21 cellular contexts compared by ENCODE assay signal in genomic region chr4:52157641-52158316, GRCh38.
DNase-seq lines count a peak whose midpoint lies in the region; ATAC-seq and TF ChIP-seq lines count a peak whose summit lies in the region.
"Had no signal": no experiment of that assay in that cellular context is flagged by ENCODE, and none has a peak within 500 bp of the region (broad histone marks: within the 10 kb centered on the region; RNA-seq: fewer than 3 reads in every experiment).

No MANE protein-coding gene starts in this region.

- CTCF ChIA-PET in HEK293T (lab: Yijun Ruan, JAX), result no interaction called here

- H3K27me3 Mint-ChIP-seq in natural killer cell treated with Interleukin-12 subunit alpha and Interleukin-12 subunit beta and Interleukin-15 and Interleukin-18, amount 100 ng/mL, for 72 hours, result no peaks in the 10 kb centered on the region
- H3K27me3 Mint-ChIP-seq: naive B cell; stimulated activated memory B cell treated with anti-CD40 and anti-IgM and Interleukin-4, amounts not matched to agents 10 μg/mL and 1 μg/mL and 100 μg/mL, for 72 hours had no signal

- H3K27ac ChIP-seq in heart right ventricle (peak overlapping the region in 7 of 10 donors; percentile 1 to 55 (median 37)), psoas muscle (peak overlapping the region; percentile 9)
- H3K27ac ChIP-seq: esophagus muscularis mucosa had no signal

- H3K27me3 ChIP-seq in heart right ventricle, result no peaks in the 10 kb centered on the region
- H3K27me3 ChIP-seq in psoas muscle (ENCODE audit: insufficient read depth in 3 of 3, low read length in 2 of 3), result no peaks in the 10 kb centered on the region
- H3K27me3 ChIP-seq: esophagus muscularis mucosa had no signal

- TF ChIP-seq CTCF in heart right ventricle (IDR thresholded peaks at IDR 0.05) (no peak), foreskin fibroblast (IDR thresholded peaks at IDR 0.05; ENCODE audit: low read depth, low read length) (no peak), psoas muscle (IDR thresholded peaks at IDR 0.05) (no peak)

- H3K4me3 ChIP-seq in heart right ventricle, result no peak overlapping the region
- no peak overlapping the region for H3K4me3 ChIP-seq in foreskin fibroblast (ENCODE audit: low read depth in 1 of 2, low read length in 2 of 2)
- H3K4me3 ChIP-seq in psoas muscle, result no peak overlapping the region
- H3K4me3 ChIP-seq: esophagus muscularis mucosa had no signal

- intact Hi-C loops in heart right ventricle (cut with DNase I) (no loop called here), cardiac septum (cut with DNase I) (no loop called here), psoas muscle (cut with DNase I) (no loop called here)

- H3K9me3 Mint-ChIP-seq in natural killer cell treated with Interleukin-12 subunit alpha and Interleukin-12 subunit beta and Interleukin-15 and Interleukin-18, amount 100 ng/mL, for 72 hours, result peaks cover 25% of the 10 kb centered on the region

- H3K4me3 Mint-ChIP-seq in natural killer cell treated with Interleukin-12 subunit alpha and Interleukin-12 subunit beta and Interleukin-15 and Interleukin-18, amount 100 ng/mL, for 72 hours, result no peak overlapping the region
- H3K4me3 Mint-ChIP-seq: activated naive CD8-positive, alpha-beta T cell treated with anti-CD3 and anti-CD28 coated beads for 36 hours; naive B cell; stimulated activated memory B cell treated with anti-CD40 and anti-IgM and Interleukin-4, amounts not matched to agents 10 μg/mL and 1 μg/mL and 100 μg/mL, for 72 hours had no signal

- 31 to 34% methylated on average over 4 of the region's 4 CpGs for WGBS in heart right ventricle, 2 donors
- whole genome bisulfite sequencing in psoas muscle, 3 donors, result 33 to 44% (median 42%) methylated on average over 4 of the region's 4 CpGs

- H3K27ac Mint-ChIP-seq in natural killer cell treated with Interleukin-12 subunit alpha and Interleukin-12 subunit beta and Interleukin-15 and Interleukin-18, amount 100 ng/mL, for 72 hours, result no peak overlapping the region
- H3K27ac Mint-ChIP-seq: activated naive CD8-positive, alpha-beta T cell treated with anti-CD3 and anti-CD28 coated beads for 36 hours; activated T-helper 2 cell treated with anti-CD3 and anti-CD28 coated beads, Interferon-gamma antibody, Interleukin-2, Interleukin-4, amounts not matched to agents 10 μg/mL and 5 μg/mL and 100 μg/mL, durations not matched to agents 14 hours and 24 hours and 36 hours; naive B cell; stimulated activated memory B cell treated with anti-CD40 and anti-IgM and Interleukin-4, amounts not matched to agents 10 μg/mL and 1 μg/mL and 100 μg/mL, for 72 hours had no signal

- H3K4me1 ChIP-seq in heart right ventricle (peaks cover 0 to 10% (median 0%) of the 10 kb centered on the region in 9 donors), psoas muscle (no peaks in the 10 kb centered on the region)
- H3K4me1 ChIP-seq: esophagus muscularis mucosa had no signal

- POLR2A ChIA-PET in HEK293T (lab: Yijun Ruan, JAX), result no interaction called here

- DNase-seq in heart right ventricle (peak in 1 of 2 donors; percentile 9), cardiac septum (ENCODE audit: low spot score) (no peak), foreskin fibroblast (peak; percentile 12 to 15), psoas muscle (no peak), HEK293T (ENCODE audit: extremely low spot score) (no peak), NCI-H524 treated with DMSO at 0.1 percent for 48 hours (lab: John Stamatoyannopoulos, UW) (no peak)
- no peak for DNase-seq in natural killer cell treated with Interleukin-12 subunit alpha and Interleukin-12 subunit beta and Interleukin-15 and Interleukin-18, amount 100 ng/mL, for 72 hours (ENCODE audit: low spot score)
- DNase-seq: activated CD8-positive, alpha-beta memory T cell treated with anti-CD3 and anti-CD28 coated beads, Interleukin-2, amount 50 U/mL, for 4 hours; activated naive CD8-positive, alpha-beta T cell treated with anti-CD3 and anti-CD28 coated beads for 36 hours; COR-L47; DMS79; naive B cell; NCI-H146; NCI-H2171; NCI-H526; stimulated activated CD4-positive, alpha-beta T cell treated with anti-CD3 and anti-CD28 coated beads, Interleukin-2, amount 100 ng/mL, for 24 hours; T-helper 9 cell had no signal

- peaks cover 0 to 13% (median 0%) of the 10 kb centered on the region in 11 donors for H3K9me3 ChIP-seq in heart right ventricle
- no peaks in the 10 kb centered on the region for H3K9me3 ChIP-seq in psoas muscle
- H3K9me3 ChIP-seq: esophagus muscularis mucosa had no signal

- H3K4me1 Mint-ChIP-seq in natural killer cell treated with Interleukin-12 subunit alpha and Interleukin-12 subunit beta and Interleukin-15 and Interleukin-18, amount 100 ng/mL, for 72 hours (ENCODE audit: low read depth in 2 of 2), result no peaks in the 10 kb centered on the region
- H3K4me1 Mint-ChIP-seq: activated naive CD8-positive, alpha-beta T cell treated with anti-CD3 and anti-CD28 coated beads for 36 hours; naive B cell; stimulated activated memory B cell treated with anti-CD40 and anti-IgM and Interleukin-4, amounts not matched to agents 10 μg/mL and 1 μg/mL and 100 μg/mL, for 72 hours had no signal

- H3K36me3 ChIP-seq in heart right ventricle, result no peaks in the 10 kb centered on the region
- no peaks in the 10 kb centered on the region for H3K36me3 ChIP-seq in psoas muscle (ENCODE audit: insufficient read depth in 1 of 2, low read depth in 1 of 2)
- H3K36me3 ChIP-seq: esophagus muscularis mucosa had no signal

- H3K36me3 Mint-ChIP-seq in natural killer cell treated with Interleukin-12 subunit alpha and Interleukin-12 subunit beta and Interleukin-15 and Interleukin-18, amount 100 ng/mL, for 72 hours, result no peaks in the 10 kb centered on the region
- H3K36me3 Mint-ChIP-seq: activated naive CD8-positive, alpha-beta T cell treated with anti-CD3 and anti-CD28 coated beads for 36 hours; naive B cell; stimulated activated memory B cell treated with anti-CD40 and anti-IgM and Interleukin-4, amounts not matched to agents 10 μg/mL and 1 μg/mL and 100 μg/mL, for 72 hours had no signal

- ATAC-seq in heart right ventricle, result peak in 5 of 8 donors; percentile 35 to 58 (median 50)
- peak in 3 of 4 donors; percentile 56 to 77 (median 62) for ATAC-seq in psoas muscle
- no peak for ATAC-seq in natural killer cell treated with Interleukin-12 subunit alpha and Interleukin-12 subunit beta and Interleukin-15 and Interleukin-18, amount 100 ng/mL, for 72 hours
- ATAC-seq in HG02852 (IDR thresholded peaks at IDR 0.05; ENCODE audit: unreplicated experiment), result no peak
- ATAC-seq: stimulated activated memory B cell treated with anti-CD40 and anti-IgM and Interleukin-4, amounts not matched to agents 10 μg/mL and 1 μg/mL and 100 μg/mL, for 72 hours had no signal

TF ChIP-seq in HEK293T, 16 proteins besides CTCF, POLR2A, EP300 and RAD21:
- TF ChIP-seq FOXM1 (IDR thresholded peaks at IDR 0.05; ENCODE audit: borderline replicate concordance), result no peak
- TF ChIP-seq LEF1 (IDR thresholded peaks at IDR 0.05; ENCODE audit: borderline replicate concordance), result no peak
- TF ChIP-seq HDGF (IDR thresholded peaks at IDR 0.05; ENCODE audit: borderline replicate concordance), result no peak
- TF ChIP-seq SP1 (IDR thresholded peaks at IDR 0.05), result no peak
- TF ChIP-seq BHLHE40 (IDR thresholded peaks at IDR 0.05; ENCODE audit: borderline replicate concordance), result no peak
- no peak for TF ChIP-seq PKNOX1 (IDR thresholded peaks at IDR 0.05)
- no peak for TF ChIP-seq ZNF384 (IDR thresholded peaks at IDR 0.05)
- no peak for TF ChIP-seq ARNT (IDR thresholded peaks at IDR 0.05)
- no peak for TF ChIP-seq TARDBP (IDR thresholded peaks at IDR 0.05)
- TF ChIP-seq FOXK2 (IDR thresholded peaks at IDR 0.05), result no peak
- no peak for TF ChIP-seq ELF4 (IDR thresholded peaks at IDR 0.05)
- no peak for TF ChIP-seq NFRKB (IDR thresholded peaks at IDR 0.05)
- no peak for TF ChIP-seq FOXA1 (IDR thresholded peaks at IDR 0.05)
- TF ChIP-seq CTBP1 (IDR thresholded peaks at IDR 0.05; ENCODE audit: borderline replicate concordance), result no peak
- no peak for TF ChIP-seq SUZ12 (IDR thresholded peaks at IDR 0.05)
- no peak for TF ChIP-seq L3MBTL2 (conservative IDR thresholded peaks at IDR 0.05)

Comparison
In these comparisons a context has a peak if more than half of its experiments do, and no peak if none do; other contexts are left out.
1. ATAC-seq: peak in heart right ventricle (5 of 8) and psoas muscle (3 of 4); none in natural killer cell treated with Interleukin-12 subunit alpha and Interleukin-12 subunit beta and Interleukin-15 and Interleukin-18, amount 100 ng/mL, for 72 hours (0 of 2) and HG02852 (single experiment).
2. DNase-seq: peak in foreskin fibroblast (2 of 2); none in cardiac septum (single experiment), psoas muscle (0 of 2), HEK293T (single experiment), NCI-H524 treated with DMSO at 0.1 percent for 48 hours (single experiment) and natural killer cell treated with Interleukin-12 subunit alpha and Interleukin-12 subunit beta and Interleukin-15 and Interleukin-18, amount 100 ng/mL, for 72 hours (single experiment).